In genomic region chr9:90538566-90538965, GRCh38 we compare ENCODE assay signal across 1 cellular context.
TF ChIP-seq lines count a peak whose summit lies in the region.

No MANE protein-coding gene starts in this region.

TF ChIP-seq in GM23338, 12 proteins besides CTCF, POLR2A, EP300 and RAD21 (continued from another document):
- TF ChIP-seq REST (IDR thresholded peaks at IDR 0.05; ENCODE audit: unreplicated experiment) (no peak), EZH2 (IDR thresholded peaks at IDR 0.05; ENCODE audit: low read depth, unreplicated experiment) (no peak), STAT1 (IDR thresholded peaks at IDR 0.05; ENCODE audit: unreplicated experiment) (no peak), EZH2phosphoT487 (IDR thresholded peaks at IDR 0.05; ENCODE audit: unreplicated experiment) (no peak), ZNF331 (CRISPR knock-in tag; IDR thresholded peaks at IDR 0.05; ENCODE audit: low read depth) (no peak), NANOG (IDR thresholded peaks at IDR 0.05; ENCODE audit: borderline replicate concordance) (no peak), ETS1 (IDR thresholded peaks at IDR 0.05) (no peak), POLR2AphosphoS5 (IDR thresholded peaks at IDR 0.05; ENCODE audit: low read depth) (no peak), CREB1 (CRISPR knock-in tag; IDR thresholded peaks at IDR 0.05; ENCODE audit: low read depth) (no peak), ZNF114 (CRISPR knock-in tag; IDR thresholded peaks at IDR 0.05) (no peak)
